In the genomic region with DNA sequence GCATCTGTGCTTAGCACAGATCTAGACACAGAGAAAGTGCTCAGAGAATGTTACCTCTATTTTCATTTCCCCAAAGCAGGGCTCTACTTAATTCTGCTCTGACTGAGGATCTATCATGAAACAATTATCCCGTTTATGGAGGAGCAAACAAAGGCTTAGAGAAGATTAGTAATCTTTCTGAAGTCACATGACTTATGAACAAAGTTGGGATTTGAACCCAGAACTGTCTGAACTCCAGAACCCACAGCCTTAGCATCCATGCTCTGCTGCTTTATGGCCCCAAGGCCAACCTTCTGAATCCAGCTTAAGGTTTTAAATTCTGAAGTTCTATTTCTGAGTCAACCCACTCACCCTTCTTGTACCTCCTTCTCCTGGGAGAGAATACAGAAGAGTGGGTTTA, we compare ENCODE assay signal across 30 cellular contexts. TPM values are rescaled to one million over a fixed set of nuclear protein-coding genes. Genes with fewer than 3 reads are reported as not detected.
"Had no signal": no experiment of that assay in that cellular context is flagged by ENCODE, and none has a peak within 500 bp of the region (broad histone marks: within the 10 kb centered on the region; RNA-seq: fewer than 3 reads in every experiment).

No MANE protein-coding gene starts in this region.

- H3K27me3 ChIP-seq: cardiac muscle cell had no signal

- H2AFZ ChIP-seq: PC-9 had no signal

- ATAC-seq: activated CD8-positive, alpha-beta memory T cell treated with anti-CD3 and anti-CD28 coated beads, Interleukin-2, amount 10 ng/mL, durations not matched to agents 7 days and 5 days had no signal

- H3K4me2 ChIP-seq: PC-9 had no signal

- H3K27me3 Mint-ChIP-seq: activated CD4-positive, alpha-beta memory T cell treated with anti-CD3 and anti-CD28 coated beads, Interleukin-2, amount 10 ng/mL, durations not matched to agents 7 days and 5 days; activated CD8-positive, alpha-beta memory T cell treated with anti-CD3 and anti-CD28 coated beads, Interleukin-2, amount 10 ng/mL, durations not matched to agents 7 days and 5 days; activated naive CD4-positive, alpha-beta T cell treated with anti-CD3 and anti-CD28 coated beads, Interleukin-2, amount 10 ng/mL, durations not matched to agents 7 days and 5 days; activated naive CD8-positive, alpha-beta T cell treated with anti-CD3 and anti-CD28 coated beads for 36 hours had no signal

- DNase-seq: activated CD4-positive, alpha-beta memory T cell treated with anti-CD3 and anti-CD28 coated beads, Interleukin-2, amount 10 ng/mL, durations not matched to agents 7 days and 5 days; activated CD4-positive, alpha-beta T cell treated with anti-CD3 and anti-CD28 coated beads for 1 hour; activated CD4-positive, alpha-beta T cell treated with anti-CD3 and anti-CD28 coated beads for 48 hours; activated CD4-positive, CD25-positive, alpha-beta regulatory T cell; activated CD8-positive, alpha-beta memory T cell treated with anti-CD3 and anti-CD28 coated beads for 24 hours; activated CD8-positive, alpha-beta memory T cell treated with anti-CD3 and anti-CD28 coated beads, Interleukin-2, amount 10 ng/mL, durations not matched to agents 7 days and 5 days; activated CD8-positive, alpha-beta memory T cell treated with anti-CD3 and anti-CD28 coated beads, Interleukin-2, amount 50 U/mL, for 48 hours; activated gamma-delta T cell treated with Interleukin-2 at 50 U/mL for 16 hours; activated naive CD4-positive, alpha-beta T cell treated with anti-CD3 and anti-CD28 coated beads, Interleukin-2, amount 10 ng/mL, durations not matched to agents 7 days and 5 days; activated naive CD8-positive, alpha-beta T cell treated with anti-CD3 and anti-CD28 coated beads for 36 hours; amniotic stem cell; aorta; IMR-90; Karpas-422; KBM-7; NCI-H1048; NCI-H1105 treated with DMSO at 0.1 percent for 48 hours; NCI-H1436; NCI-H1694; NCI-H1930; NCI-H345; NCI-H524 treated with DMSO at 0.1 percent for 48 hours; NCI-H748 treated with DMSO at 0.1 percent for 48 hours; PC-9; Right ventricle myocardium superior; T1000; WERI-Rb-1 had no signal

- H3K9me3 Mint-ChIP-seq: activated CD4-positive, alpha-beta memory T cell treated with anti-CD3 and anti-CD28 coated beads, Interleukin-2, amount 10 ng/mL, durations not matched to agents 7 days and 5 days; activated naive CD4-positive, alpha-beta T cell treated with anti-CD3 and anti-CD28 coated beads, Interleukin-2, amount 10 ng/mL, durations not matched to agents 7 days and 5 days; activated naive CD8-positive, alpha-beta T cell treated with anti-CD3 and anti-CD28 coated beads for 36 hours; T-helper 1 cell treated with Interleukin-12 subunit alpha and Interleukin-12 subunit beta and Interleukin-4 antibody, amounts not matched to agents 30 μg/mL and 1 μg/mL, for 36 hours had no signal

- H3K4me3 ChIP-seq: cardiac muscle cell, PC-9 had no signal

- H3K27ac ChIP-seq: cardiac muscle cell, PC-9, WERI-Rb-1 had no signal

- H3K27ac Mint-ChIP-seq: activated CD4-positive, alpha-beta memory T cell treated with anti-CD3 and anti-CD28 coated beads, Interleukin-2, amount 10 ng/mL, durations not matched to agents 7 days and 5 days; activated CD8-positive, alpha-beta memory T cell treated with anti-CD3 and anti-CD28 coated beads, Interleukin-2, amount 10 ng/mL, durations not matched to agents 7 days and 5 days; activated naive CD4-positive, alpha-beta T cell treated with anti-CD3 and anti-CD28 coated beads, Interleukin-2, amount 10 ng/mL, durations not matched to agents 7 days and 5 days; activated naive CD8-positive, alpha-beta T cell treated with anti-CD3 and anti-CD28 coated beads for 36 hours; T-helper 1 cell treated with Interleukin-12 subunit alpha and Interleukin-12 subunit beta and Interleukin-4 antibody, amounts not matched to agents 30 μg/mL and 1 μg/mL, for 36 hours had no signal

- H3K4me3 Mint-ChIP-seq: activated CD4-positive, alpha-beta memory T cell treated with anti-CD3 and anti-CD28 coated beads, Interleukin-2, amount 10 ng/mL, durations not matched to agents 7 days and 5 days; activated CD8-positive, alpha-beta memory T cell treated with anti-CD3 and anti-CD28 coated beads, Interleukin-2, amount 10 ng/mL, durations not matched to agents 7 days and 5 days; activated naive CD4-positive, alpha-beta T cell treated with anti-CD3 and anti-CD28 coated beads, Interleukin-2, amount 10 ng/mL, durations not matched to agents 7 days and 5 days; activated naive CD8-positive, alpha-beta T cell treated with anti-CD3 and anti-CD28 coated beads for 36 hours; T-helper 1 cell treated with Interleukin-12 subunit alpha and Interleukin-12 subunit beta and Interleukin-4 antibody, amounts not matched to agents 30 μg/mL and 1 μg/mL, for 36 hours had no signal

- FAIRE-seq: RCC 7860 had no signal

RNA-seq across cellular contexts. Expression of a gene that starts 11.9 kb away (rescaled TPM):
- total RNA-seq: IMR-90 had no signal
